In the genomic region with DNA sequence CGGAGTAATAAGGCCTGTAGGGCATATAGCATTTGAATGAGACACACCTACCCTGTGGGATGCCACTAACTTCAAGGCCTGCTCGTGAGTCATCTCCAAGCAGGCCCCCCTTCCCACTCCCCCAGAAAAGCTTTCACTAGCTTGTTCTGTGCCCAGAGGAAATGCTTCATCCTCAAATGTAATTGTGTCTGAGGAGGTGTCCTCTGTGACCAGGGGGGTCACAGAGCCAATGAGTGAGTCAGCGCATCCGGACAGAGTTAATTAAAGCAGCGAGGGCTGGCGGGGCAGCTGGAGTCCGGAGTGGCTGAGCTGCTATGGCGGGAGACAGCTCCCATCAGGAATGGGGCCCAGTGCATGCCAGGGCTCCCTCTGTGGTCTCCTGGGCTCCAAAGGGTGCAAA, we compare ENCODE assay signal across 10 cellular contexts. TPM values are rescaled to one million over a fixed set of nuclear protein-coding genes. Genes with fewer than 3 reads are reported as not detected.
DNase-seq lines count a peak whose midpoint lies in the region; ATAC-seq and TF ChIP-seq lines count a peak whose summit lies in the region.
"Had no signal": no experiment of that assay in that cellular context is flagged by ENCODE, and none has a peak within 500 bp of the region (broad histone marks: within the 10 kb centered on the region; RNA-seq: fewer than 3 reads in every experiment).

No MANE protein-coding gene starts in this region.

- peaks cover 3% of the 10 kb centered on the region for H3K27me3 Mint-ChIP-seq in neural crest cell (ENCODE audit: low read depth)
- H3K27me3 Mint-ChIP-seq in effector memory CD8-positive, alpha-beta T cell = peaks cover 24 to 83% of the 10 kb centered on the region in 2 donors

- no peaks in the 10 kb centered on the region for H3K9me3 Mint-ChIP-seq in neural crest cell
- no peaks in the 10 kb centered on the region for H3K9me3 Mint-ChIP-seq in effector memory CD8-positive, alpha-beta T cell

- H3K4me1 Mint-ChIP-seq in neural crest cell = peaks cover 24% of the 10 kb centered on the region
- no peaks in the 10 kb centered on the region for H3K4me1 Mint-ChIP-seq in effector memory CD8-positive, alpha-beta T cell (ENCODE audit: low read depth in 2 of 2)

- no peak for ATAC-seq in effector memory CD8-positive, alpha-beta T cell (replicated peaks)

- H3K4me3 ChIP-seq in fibroblast of mammary gland (ENCODE audit: control insufficient read depth, low read depth, low read length) = no peak overlapping the region
- H3K4me3 ChIP-seq: PC-9 had no signal

- no peaks in the 10 kb centered on the region for H3K36me3 Mint-ChIP-seq in neural crest cell (ENCODE audit: low read depth)
- H3K36me3 Mint-ChIP-seq in effector memory CD8-positive, alpha-beta T cell (ENCODE audit: insufficient read depth) = no peaks in the 10 kb centered on the region

- peak overlapping the region; percentile 16 for H3K27ac Mint-ChIP-seq in neural crest cell (ENCODE audit: unreplicated experiment)
- H3K27ac Mint-ChIP-seq in effector memory CD8-positive, alpha-beta T cell = no peak overlapping the region

- DNase-seq in GM04503 (ENCODE audit: low read depth) (peak; percentile 33), RPMI7951 (ENCODE audit: low read depth) (peak; percentile 98), fibroblast of mammary gland (ENCODE audit: low read depth) (peak; percentile 72), neural crest cell (ENCODE audit: low read depth, low spot score) (no peak), NCI-H774 (lab: John Stamatoyannopoulos, UW) (no peak), SKM-1 (lab: John Stamatoyannopoulos, UW; ENCODE audit: unreplicated experiment) (no peak)
- DNase-seq in effector memory CD8-positive, alpha-beta T cell = no peak
- DNase-seq in activated CD4-positive, alpha-beta T cell treated with anti-CD3 and anti-CD28 coated beads for 4 hours = no peak
- DNase-seq: Calu3, PC-9 had no signal

- H3K4me3 Mint-ChIP-seq in neural crest cell = no peak overlapping the region
- H3K4me3 Mint-ChIP-seq in effector memory CD8-positive, alpha-beta T cell = no peak overlapping the region

- no peak for TF ChIP-seq CTCF in fibroblast of mammary gland (conservative IDR thresholded peaks at IDR 0.05; ENCODE audit: control insufficient read depth, insufficient read depth, low read depth, low read length)
- no peak for TF ChIP-seq CTCF in neural crest cell (conservative IDR thresholded peaks at IDR 0.05)

RNA-seq across cellular contexts. Expression of gene ESRRB, which starts 27.0 kb away (rescaled TPM):
- total RNA-seq in RPMI7951 (2014; rRNA removed; shearing (Covaris generic)) = 0.59 TPM in 1 of 2 replicates, not detected in the other
- total RNA-seq in neural crest cell = 0.28 and 0.77 TPM in 2 replicates
- total RNA-seq: PC-9 had no signal

Comparison
In these comparisons a context has a peak if more than half of its experiments do, and no peak if none do; other contexts are left out.
1. DNase-seq: peak in GM04503 (single experiment), RPMI7951 (single experiment) and fibroblast of mammary gland (single experiment); none in neural crest cell (single experiment), NCI-H774 (single experiment), effector memory CD8-positive, alpha-beta T cell (0 of 3), SKM-1 (single experiment) and activated CD4-positive, alpha-beta T cell treated with anti-CD3 and anti-CD28 coated beads for 4 hours (0 of 2).